Comparison of ENCODE assay signal across 16 cellular contexts in the genomic region with DNA sequence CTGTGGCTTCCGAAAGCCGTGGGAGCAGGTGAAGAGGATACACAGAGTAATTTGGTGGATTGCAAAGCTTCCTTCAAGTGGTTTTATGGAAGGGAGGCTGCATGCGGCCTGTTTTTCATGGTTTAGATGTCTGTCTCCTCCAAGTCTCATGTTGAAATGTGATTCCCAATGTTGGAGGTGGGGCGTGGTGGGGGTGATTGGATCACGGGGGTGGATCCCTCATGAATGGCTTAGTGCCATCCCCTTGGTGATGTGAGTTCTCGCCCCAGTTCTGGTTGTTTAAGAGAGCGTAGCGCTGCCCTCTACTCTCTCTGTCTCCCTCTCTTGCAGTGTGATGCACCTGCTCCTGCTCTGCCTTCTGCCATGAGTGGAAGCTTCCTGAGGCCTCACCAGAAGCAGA.
DNase-seq lines count a peak whose midpoint lies in the region; ATAC-seq and TF ChIP-seq lines count a peak whose summit lies in the region.
"Had no signal": no experiment of that assay in that cellular context is flagged by ENCODE, and none has a peak within 500 bp of the region (broad histone marks: within the 10 kb centered on the region; RNA-seq: fewer than 3 reads in every experiment).

No MANE protein-coding gene starts in this region.

- H3K36me3 ChIP-seq in right atrium auricular region (no peaks in the 10 kb centered on the region), endodermal cell (ENCODE audit: control insufficient read depth, insufficient read depth, low read length) (no peaks in the 10 kb centered on the region)

- no peak overlapping the region for H3K4me3 ChIP-seq in right atrium auricular region
- no peak overlapping the region for H3K4me3 ChIP-seq in endodermal cell (ENCODE audit: low read length)

- intact Hi-C loops in left ventricle myocardium superior (cut with micrococcal nuclease): no loop called here

- H3K4me1 Mint-ChIP-seq in endodermal cell: no peaks in the 10 kb centered on the region
- no peaks in the 10 kb centered on the region for H3K4me1 Mint-ChIP-seq in osteocyte (ENCODE audit: unreplicated experiment)
- peaks cover 4% of the 10 kb centered on the region for H3K4me1 Mint-ChIP-seq in activated naive CD8-positive, alpha-beta T cell treated with anti-CD3 and anti-CD28 coated beads, Interleukin-2, amount 50 U/mL, for 24 hours

- DNase-seq in right atrium auricular region (ENCODE audit: low spot score) (peak; percentile 43), left ventricle myocardium superior (no peak), endodermal cell (peak; percentile 15), osteocyte (ENCODE audit: extremely low spot score, unreplicated experiment) (peak; percentile 38)
- DNase-seq in activated naive CD8-positive, alpha-beta T cell treated with anti-CD3 and anti-CD28 coated beads, Interleukin-2, amount 50 U/mL, for 24 hours: no peak
- DNase-seq: DMS 273 treated with DMSO at 0.1 percent for 48 hours, GF-D8, MV-4-11, NCI-H1417, NCI-H187 treated with DMSO at 0.1 percent for 48 hours, NCI-H69, OCI-M1, SHP77 treated with DMSO at 0.1 percent for 48 hours had no signal

- WGBS in endodermal cell (ENCODE audit: insufficient coverage in 1 of 2, insufficient read length in 1 of 2), 2 experiments: 94 to 95% methylated on average over 7 to 8 of the region's 8 CpGs

- TF ChIP-seq CTCF in right atrium auricular region (IDR thresholded peaks at IDR 0.05) (no peak), endodermal cell (conservative IDR thresholded peaks at IDR 0.05) (no peak), osteocyte (IDR thresholded peaks at IDR 0.05) (no peak)

- H3K36me3 Mint-ChIP-seq in endodermal cell (ENCODE audit: low read depth): no peaks in the 10 kb centered on the region
- H3K36me3 Mint-ChIP-seq in osteocyte (ENCODE audit: unreplicated experiment): no peaks in the 10 kb centered on the region
- no peaks in the 10 kb centered on the region for H3K36me3 Mint-ChIP-seq in activated naive CD8-positive, alpha-beta T cell treated with anti-CD3 and anti-CD28 coated beads, Interleukin-2, amount 50 U/mL, for 24 hours (ENCODE audit: low read depth)

- H3K4me3 Mint-ChIP-seq in endodermal cell (no peak overlapping the region), osteocyte (ENCODE audit: unreplicated experiment) (no peak overlapping the region)
- H3K4me3 Mint-ChIP-seq in activated naive CD8-positive, alpha-beta T cell treated with anti-CD3 and anti-CD28 coated beads, Interleukin-2, amount 50 U/mL, for 24 hours: no peak overlapping the region

- no peak overlapping the region for H3K9ac ChIP-seq in endodermal cell (ENCODE audit: extremely low read depth, low read length, poor library complexity, severe bottlenecking)

- H3K9me3 ChIP-seq in right atrium auricular region (no peaks in the 10 kb centered on the region), endodermal cell (ENCODE audit: control insufficient read depth, low read length) (peaks cover 22% of the 10 kb centered on the region)

- H3K27me3 Mint-ChIP-seq in endodermal cell (ENCODE audit: insufficient read depth): peaks cover 6% of the 10 kb centered on the region
- H3K27me3 Mint-ChIP-seq in osteocyte (ENCODE audit: unreplicated experiment): no peaks in the 10 kb centered on the region
- peaks cover 4% of the 10 kb centered on the region for H3K27me3 Mint-ChIP-seq in activated naive CD8-positive, alpha-beta T cell treated with anti-CD3 and anti-CD28 coated beads, Interleukin-2, amount 50 U/mL, for 24 hours

- H3K27ac Mint-ChIP-seq in endodermal cell: no peak overlapping the region
- H3K27ac Mint-ChIP-seq in osteocyte (ENCODE audit: unreplicated experiment): no peak overlapping the region
- no peak overlapping the region for H3K27ac Mint-ChIP-seq in activated naive CD8-positive, alpha-beta T cell treated with anti-CD3 and anti-CD28 coated beads, Interleukin-2, amount 50 U/mL, for 24 hours

- peaks cover 19% of the 10 kb centered on the region for H3K9me3 Mint-ChIP-seq in endodermal cell
- H3K9me3 Mint-ChIP-seq in osteocyte (ENCODE audit: unreplicated experiment): peaks cover 10% of the 10 kb centered on the region
- no peaks in the 10 kb centered on the region for H3K9me3 Mint-ChIP-seq in activated naive CD8-positive, alpha-beta T cell treated with anti-CD3 and anti-CD28 coated beads, Interleukin-2, amount 50 U/mL, for 24 hours

- H3K27me3 ChIP-seq in right atrium auricular region (no peaks in the 10 kb centered on the region), endodermal cell (ENCODE audit: control insufficient read depth, insufficient read depth, low read length, poor library complexity, severe bottlenecking) (no peaks in the 10 kb centered on the region)

- no peaks in the 10 kb centered on the region for H3K4me1 ChIP-seq in right atrium auricular region
- no peaks in the 10 kb centered on the region for H3K4me1 ChIP-seq in endodermal cell (ENCODE audit: control insufficient read depth, insufficient read depth, low read length)

- ATAC-seq in left ventricle myocardium superior (no peak), GM21576 (IDR thresholded peaks at IDR 0.05; ENCODE audit: unreplicated experiment) (no peak), HG03135 (IDR thresholded peaks at IDR 0.05; ENCODE audit: unreplicated experiment) (no peak)
- no peak for ATAC-seq in activated naive CD8-positive, alpha-beta T cell treated with anti-CD3 and anti-CD28 coated beads, Interleukin-2, amount 50 U/mL, for 24 hours

- H3K27ac ChIP-seq in right atrium auricular region: no peak overlapping the region
- no peak overlapping the region for H3K27ac ChIP-seq in endodermal cell (ENCODE audit: low read depth, low read length)
- H3K27ac ChIP-seq: C4-2B had no signal

Comparison
In these comparisons a context has a peak if more than half of its experiments do, and no peak if none do; other contexts are left out.
1. DNase-seq: peak in right atrium auricular region (single experiment), endodermal cell (single experiment) and osteocyte (single experiment); none in left ventricle myocardium superior (single experiment) and activated naive CD8-positive, alpha-beta T cell treated with anti-CD3 and anti-CD28 coated beads, Interleukin-2, amount 50 U/mL, for 24 hours (single experiment).